Comparison of ENCODE assay signal across 16 cellular contexts in genomic region chr10:112379635-112380296, GRCh38. TPM values are rescaled to one million over a fixed set of nuclear protein-coding genes. Genes with fewer than 3 reads are reported as not detected.
DNase-seq lines count a peak whose midpoint lies in the region; ATAC-seq, FAIRE-seq and TF ChIP-seq lines count a peak whose summit lies in the region.
"Had no signal": no experiment of that assay in that cellular context is flagged by ENCODE, and none has a peak within 500 bp of the region (broad histone marks: within the 10 kb centered on the region; RNA-seq: fewer than 3 reads in every experiment).

No MANE protein-coding gene starts in this region.

- no peaks in the 10 kb centered on the region for H4K20me1 ChIP-seq in astrocyte (ENCODE audit: insufficient read depth, low read length)

- H3K9ac ChIP-seq in astrocyte (ENCODE audit: low read length), result no peak overlapping the region
- no peak overlapping the region for H3K9ac ChIP-seq in mesendoderm (ENCODE audit: low read length)

- peaks cover 53% of the 10 kb centered on the region for H3K4me1 ChIP-seq in CD4-positive, CD25-positive, alpha-beta regulatory T cell (ENCODE audit: control insufficient read depth, insufficient read depth, low read length, poor library complexity, severe bottlenecking)
- H3K4me1 ChIP-seq in astrocyte (ENCODE audit: insufficient read depth, low read length) (peaks cover 23% of the 10 kb centered on the region), mesendoderm (ENCODE audit: control insufficient read depth, low read depth, low read length) (peaks cover 2% of the 10 kb centered on the region)

- H2BK120ac ChIP-seq in mesendoderm (ENCODE audit: low read depth, low read length), result no peak overlapping the region

- peak overlapping the region in 2 of 3 donors; percentile 77 to 100 for H3K27ac Mint-ChIP-seq in CD4-positive, CD25-positive, alpha-beta regulatory T cell
- H3K27ac Mint-ChIP-seq in astrocyte (ENCODE audit: unreplicated experiment), result no peak overlapping the region

- no peak overlapping the region for H2BK5ac ChIP-seq in mesendoderm (ENCODE audit: low read length)

- H3K9me3 ChIP-seq in CD4-positive, CD25-positive, alpha-beta regulatory T cell (ENCODE audit: control insufficient read depth in 2 of 2, low read length in 2 of 2), result no peaks in the 10 kb centered on the region
- H3K9me3 ChIP-seq in astrocyte (ENCODE audit: insufficient read depth, low read depth, low read length), result no peaks in the 10 kb centered on the region

- no peak for DNase-seq in CD4-positive, CD25-positive, alpha-beta regulatory T cell
- DNase-seq in HK-2 (ENCODE audit: unreplicated experiment) (peak; percentile 53), astrocyte (ENCODE audit: low read depth) (no peak), mesendoderm (peak; percentile 52), OCI-M2 (lab: John Stamatoyannopoulos, UW; ENCODE audit: unreplicated experiment) (no peak), NAMALWA (ENCODE audit: low spot score) (no peak)
- DNase-seq: activated CD4-positive, alpha-beta T cell treated with anti-CD3 and anti-CD28 coated beads for 48 hours; activated gamma-delta T cell treated with Interleukin-2 at 50 U/mL for 16 hours; cerebellar nuclear complex; GOT3; NCI-H1105; NCI-H446; OCI-M1 had no signal

- no peak overlapping the region for H2BK15ac ChIP-seq in mesendoderm (replicated peaks; ENCODE audit: low read depth)

- peaks cover 36% of the 10 kb centered on the region for H3K36me3 Mint-ChIP-seq in CD4-positive, CD25-positive, alpha-beta regulatory T cell
- H3K36me3 Mint-ChIP-seq in astrocyte (ENCODE audit: low read depth, unreplicated experiment), result no peaks in the 10 kb centered on the region

- H3K27ac ChIP-seq in CD4-positive, CD25-positive, alpha-beta regulatory T cell (ENCODE audit: insufficient read depth, low read length, poor library complexity, severe bottlenecking), result no peak overlapping the region
- H3K27ac ChIP-seq in astrocyte (ENCODE audit: low read depth, low read length), result no peak overlapping the region
- no peak overlapping the region for H3K27ac ChIP-seq in mesendoderm (ENCODE audit: low read depth, low read length)

- no peak for FAIRE-seq in astrocyte (lab: Jason Lieb, UNC)
- FAIRE-seq: urothelium cell line had no signal

- no peak overlapping the region for H4K8ac ChIP-seq in mesendoderm (ENCODE audit: low read depth, low read length)

- H3K9me3 Mint-ChIP-seq in CD4-positive, CD25-positive, alpha-beta regulatory T cell, result no peaks in the 10 kb centered on the region
- H3K9me3 Mint-ChIP-seq in astrocyte (ENCODE audit: unreplicated experiment), result peaks cover 3% of the 10 kb centered on the region

- no peak overlapping the region for H4K5ac ChIP-seq in mesendoderm (ENCODE audit: low read length)

- no peak overlapping the region for H3K18ac ChIP-seq in mesendoderm (ENCODE audit: low read length)

- H3K4me2 ChIP-seq in astrocyte (ENCODE audit: low read length), result peak overlapping the region; percentile 11
- H3K4me2 ChIP-seq in mesendoderm (ENCODE audit: low read length), result no peak overlapping the region

- H2AK5ac ChIP-seq in mesendoderm (ENCODE audit: low read length), result no peak overlapping the region

- H3K36me3 ChIP-seq in CD4-positive, CD25-positive, alpha-beta regulatory T cell (ENCODE audit: control insufficient read depth, insufficient read depth, low read length), result peaks cover 21% of the 10 kb centered on the region
- no peaks in the 10 kb centered on the region for H3K36me3 ChIP-seq in astrocyte (ENCODE audit: insufficient read depth, low read length)
- no peaks in the 10 kb centered on the region for H3K36me3 ChIP-seq in mesendoderm (ENCODE audit: control insufficient read depth, insufficient read depth, low read length)

- no peaks in the 10 kb centered on the region for H3K27me3 ChIP-seq in CD4-positive, CD25-positive, alpha-beta regulatory T cell (ENCODE audit: control insufficient read depth, insufficient read depth, low read length)
- H3K27me3 ChIP-seq in astrocyte (ENCODE audit: insufficient read depth, low read length), result no peaks in the 10 kb centered on the region
- H3K27me3 ChIP-seq in mesendoderm (ENCODE audit: insufficient read depth, low read length, poor library complexity), result no peaks in the 10 kb centered on the region

- H3K79me2 ChIP-seq in astrocyte (ENCODE audit: insufficient read depth, low read length), result no peaks in the 10 kb centered on the region
- H3K79me2 ChIP-seq in mesendoderm (ENCODE audit: control insufficient read depth, insufficient read depth, low read length), result no peaks in the 10 kb centered on the region

- H3K23ac ChIP-seq in mesendoderm (ENCODE audit: low read length), result no peak overlapping the region

- no peak for TF ChIP-seq CTCF in astrocyte (IDR thresholded peaks at IDR 0.05; ENCODE audit: insufficient read depth, low read depth, low read length)

- peak overlapping the region; percentile 41 to 96 (median 69) for H3K4me3 Mint-ChIP-seq in CD4-positive, CD25-positive, alpha-beta regulatory T cell
- no peak overlapping the region for H3K4me3 Mint-ChIP-seq in astrocyte (ENCODE audit: unreplicated experiment)

- no peak overlapping the region for H2AFZ ChIP-seq in astrocyte (ENCODE audit: low read depth, low read length)

- no peaks in the 10 kb centered on the region for H3K79me1 ChIP-seq in mesendoderm (ENCODE audit: low read length)

- H3K4me1 Mint-ChIP-seq in CD4-positive, CD25-positive, alpha-beta regulatory T cell, result peaks cover 20 to 92% (median 73%) of the 10 kb centered on the region in 4 donors
- peaks cover 30% of the 10 kb centered on the region for H3K4me1 Mint-ChIP-seq in astrocyte (ENCODE audit: low read depth, unreplicated experiment)

- H3K27me3 Mint-ChIP-seq in CD4-positive, CD25-positive, alpha-beta regulatory T cell, result no peaks in the 10 kb centered on the region
- peaks cover 2% of the 10 kb centered on the region for H3K27me3 Mint-ChIP-seq in astrocyte (ENCODE audit: low read depth, unreplicated experiment)

- ATAC-seq in CD4-positive, CD25-positive, alpha-beta regulatory T cell (ENCODE audit: low read depth in 2 of 2), result no peak
- ATAC-seq in GM18868 (IDR thresholded peaks at IDR 0.05; ENCODE audit: unreplicated experiment), result no peak
- no peak for ATAC-seq in GM21528 (IDR thresholded peaks at IDR 0.05; ENCODE audit: low FRiP score, unreplicated experiment)

- H3K4me3 ChIP-seq in CD4-positive, CD25-positive, alpha-beta regulatory T cell (ENCODE audit: low read depth, low read length), result no peak overlapping the region
- no peak overlapping the region for H3K4me3 ChIP-seq in astrocyte (ENCODE audit: insufficient read depth, low read depth, low read length)
- no peak overlapping the region for H3K4me3 ChIP-seq in mesendoderm (ENCODE audit: low read length)

- no CpG with 5 or more reads among the region's 8 CpGs for WGBS in mesendoderm (ENCODE audit: extremely low coverage, insufficient coverage, low lambda C conversion rate)

- H3K56ac ChIP-seq in mesendoderm (ENCODE audit: low read length), result no peak overlapping the region

- no peak overlapping the region for H3K4ac ChIP-seq in mesendoderm (ENCODE audit: low read depth, low read length)

RNA-seq across cellular contexts. Expression of gene ACSL5, which starts 5.8 kb away (rescaled TPM):
- 63.7 TPM for total RNA-seq in CD4-positive, CD25-positive, alpha-beta regulatory T cell
- 10 to 100 TPM; 74.8 to 94.4 (median 80.9) TPM for polyA plus RNA-seq in CD4-positive, CD25-positive, alpha-beta regulatory T cell
- 0.68 and 0.79 TPM in 2 replicates for total RNA-seq in astrocyte
- 0.20 TPM for polyA plus RNA-seq in mesendoderm (2013, experiment 1 of 2)
- polyA plus RNA-seq in mesendoderm (2013, experiment 2 of 2), result 0.13 TPM

Comparison
In these comparisons a context has a peak if more than half of its experiments do, and no peak if none do; other contexts are left out.
1. DNase-seq: peak in HK-2 (single experiment) and mesendoderm (single experiment); none in CD4-positive, CD25-positive, alpha-beta regulatory T cell (0 of 3), astrocyte (single experiment), OCI-M2 (single experiment) and NAMALWA (single experiment).
2. RNA of gene ACSL5, which starts 5.8 kb away (total RNA-seq): 63.7 TPM in CD4-positive, CD25-positive, alpha-beta regulatory T cell (single experiment); 0.68 to 0.79 TPM in astrocyte; every median in the first group is over 10 times any median in the second.